1 cellular context compared by ENCODE assay signal in the genomic region with DNA sequence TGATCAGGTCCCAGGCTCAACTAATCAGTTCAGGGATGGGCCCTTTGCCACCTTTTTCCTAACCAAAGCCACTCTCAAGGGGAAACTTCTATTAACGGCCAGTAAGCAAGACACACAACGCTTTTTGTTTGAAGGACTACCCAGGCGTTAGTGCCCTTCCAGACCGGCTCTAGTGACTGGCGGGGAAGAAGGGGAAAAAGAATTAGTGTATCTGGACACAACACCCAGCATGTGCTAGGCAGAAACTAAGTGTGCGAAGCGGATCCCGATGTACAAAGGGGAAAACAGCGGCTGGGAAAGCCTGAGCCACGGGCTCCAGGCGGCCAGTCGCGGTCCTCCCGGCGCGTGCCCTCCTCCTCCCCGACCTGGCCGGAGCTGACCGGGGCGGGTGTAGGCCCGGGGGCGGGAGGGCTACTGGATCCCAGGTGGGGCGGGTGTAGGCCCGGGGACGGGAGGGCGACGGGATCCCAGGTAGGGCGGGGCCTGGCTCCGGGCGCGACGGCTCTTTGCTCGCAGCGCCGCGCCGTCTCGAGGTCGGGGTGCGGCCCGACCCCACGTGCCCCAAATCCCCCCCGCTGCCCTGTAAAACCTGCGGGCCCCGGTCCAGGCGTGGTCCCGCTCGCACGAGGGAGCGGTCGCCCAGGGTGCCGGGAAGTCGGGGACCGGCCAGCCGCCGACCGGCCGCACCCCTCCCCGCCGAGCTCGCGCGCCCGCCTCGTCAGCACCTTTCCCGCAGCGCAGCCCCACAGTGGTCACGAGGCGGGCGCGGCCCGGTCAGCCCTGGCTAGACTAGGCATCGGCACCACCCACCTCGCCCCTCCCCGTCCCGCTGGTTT.
A peak's percentile ranks its signal among the peaks of the same experiment; 100 is the strongest.
TF ChIP-seq lines count a peak whose summit lies in the region.

No MANE protein-coding gene starts in this region.

TF ChIP-seq in HCT116, 20 proteins besides CTCF, POLR2A, EP300 and RAD21 (continued from another document):
- TF ChIP-seq ZBTB33 (IDR thresholded peaks at IDR 0.05; ENCODE audit: extremely low read depth, insufficient replicate concordance, low read length) (no peak), ZFX (IDR thresholded peaks at IDR 0.05) (peak; percentile 81), POLR2AphosphoS5 (IDR thresholded peaks at IDR 0.05; ENCODE audit: low read depth, low read length) (peak; percentile 75)
